In genomic region chr14:40221428-40221827, GRCh38 we compare ENCODE assay signal across 16 cellular contexts.
"Had no signal": no experiment of that assay in that cellular context is flagged by ENCODE, and none has a peak within 500 bp of the region (broad histone marks: within the 10 kb centered on the region; RNA-seq: fewer than 3 reads in every experiment).

No MANE protein-coding gene starts in this region.

- ATAC-seq: left lobe of liver; mucosa of descending colon; naive thymus-derived CD8-positive, alpha-beta T cell; sciatic nerve; stimulated activated memory B cell treated with anti-CD40 and anti-IgM and Interleukin-4, amounts not matched to agents 10 μg/mL and 1 μg/mL and 100 μg/mL, for 72 hours; WTC11 had no signal

- DNase-seq: activated CD4-positive, alpha-beta T cell treated with anti-CD3 and anti-CD28 coated beads for 48 hours; activated naive CD4-positive, alpha-beta T cell; aorta; dorsolateral prefrontal cortex; glutamatergic neuron; mucosa of descending colon; naive thymus-derived CD8-positive, alpha-beta T cell; spleen; stimulated activated CD4-positive, alpha-beta T cell treated with anti-CD3 and anti-CD28 coated beads, Interleukin-1b, Interleukin-23, amount 100 ng/mL, for 48 hours; substantia nigra; transverse colon had no signal

- H3K4me3 ChIP-seq: dorsolateral prefrontal cortex, esophagus muscularis mucosa, mucosa of descending colon, spleen, transverse colon had no signal
